Comparison of ENCODE assay signal across 26 cellular contexts in genomic region chr17:73089322-73089721, GRCh38. TPM values are rescaled to one million over a fixed set of nuclear protein-coding genes. Genes with fewer than 3 reads are reported as not detected.
DNase-seq lines count a peak whose midpoint lies in the region; ATAC-seq and TF ChIP-seq lines count a peak whose summit lies in the region.
"Had no signal": no experiment of that assay in that cellular context is flagged by ENCODE, and none has a peak within 500 bp of the region (broad histone marks: within the 10 kb centered on the region; RNA-seq: fewer than 3 reads in every experiment).

No MANE protein-coding gene starts in this region.

- no peak overlapping the region for H3K27ac ChIP-seq in CD8-positive, alpha-beta memory T cell (ENCODE audit: low read depth, low read length)
- H3K27ac ChIP-seq in esophagus muscularis mucosa (replicated peaks in 1 of 4) = peak overlapping the region in 3 of 4 donors; percentile 59 to 81 (median 79)
- H3K27ac ChIP-seq: GM23248, HL-60, Peyer's patch had no signal

- H3K27me3 Mint-ChIP-seq in T-helper 2 cell treated with Interferon-gamma antibody and Interleukin-4, amounts not matched to agents 5 μg/mL and 100 μg/mL, for 36 hours (ENCODE audit: low read depth) = no peaks in the 10 kb centered on the region
- H3K27me3 Mint-ChIP-seq in CD8-positive, alpha-beta memory T cell = peaks cover 0 to 1% of the 10 kb centered on the region in 2 donors
- H3K27me3 Mint-ChIP-seq in stimulated activated naive B cell treated with anti-CD40 and anti-IgM and Interleukin-4, amounts not matched to agents 10 μg/mL and 1 μg/mL and 100 μg/mL, for 72 hours = no peaks in the 10 kb centered on the region
- H3K27me3 Mint-ChIP-seq in activated CD8-positive, alpha-beta T cell treated with anti-CD3 and anti-CD28 coated beads for 36 hours = no peaks in the 10 kb centered on the region
- H3K27me3 Mint-ChIP-seq: B cell had no signal

- ATAC-seq in stimulated activated naive B cell treated with anti-CD40 and anti-IgM and Interleukin-4, amounts not matched to agents 10 μg/mL and 1 μg/mL and 100 μg/mL, for 72 hours (replicated peaks) = no peak
- ATAC-seq in GM19328 (IDR thresholded peaks at IDR 0.05; ENCODE audit: unreplicated experiment) = no peak
- ATAC-seq in activated CD8-positive, alpha-beta T cell treated with anti-CD3 and anti-CD28 coated beads for 36 hours = no peak
- ATAC-seq in HG02973 (IDR thresholded peaks at IDR 0.05; ENCODE audit: unreplicated experiment) = no peak
- ATAC-seq: GM12878 had no signal

- H3K27ac Mint-ChIP-seq in T-helper 2 cell treated with Interferon-gamma antibody and Interleukin-4, amounts not matched to agents 5 μg/mL and 100 μg/mL, for 36 hours = peak overlapping the region; percentile 5
- H3K27ac Mint-ChIP-seq in CD8-positive, alpha-beta memory T cell = peak overlapping the region in 4 of 8 donors; percentile 13 to 91 (median 36)
- peak overlapping the region; percentile 39 for H3K27ac Mint-ChIP-seq in stimulated activated naive B cell treated with anti-CD40 and anti-IgM and Interleukin-4, amounts not matched to agents 10 μg/mL and 1 μg/mL and 100 μg/mL, for 72 hours
- H3K27ac Mint-ChIP-seq in activated CD8-positive, alpha-beta T cell treated with anti-CD3 and anti-CD28 coated beads for 36 hours = no peak overlapping the region
- H3K27ac Mint-ChIP-seq: B cell, H9 had no signal

- no peak for TF ChIP-seq CTCF in esophagus muscularis mucosa (IDR thresholded peaks at IDR 0.05)
- TF ChIP-seq CTCF in activated CD8-positive, alpha-beta T cell treated with anti-CD3 and anti-CD28 coated beads for 36 hours (IDR thresholded peaks at IDR 0.05) = no peak

- H3K4me1 Mint-ChIP-seq in T-helper 2 cell treated with Interferon-gamma antibody and Interleukin-4, amounts not matched to agents 5 μg/mL and 100 μg/mL, for 36 hours (ENCODE audit: low read depth) = peaks cover 14% of the 10 kb centered on the region
- peaks cover 36 to 48% (median 37%) of the 10 kb centered on the region in 3 donors for H3K4me1 Mint-ChIP-seq in CD8-positive, alpha-beta memory T cell
- H3K4me1 Mint-ChIP-seq in stimulated activated naive B cell treated with anti-CD40 and anti-IgM and Interleukin-4, amounts not matched to agents 10 μg/mL and 1 μg/mL and 100 μg/mL, for 72 hours = peaks cover 30 to 50% of the 10 kb centered on the region in 2 donors
- H3K4me1 Mint-ChIP-seq in activated CD8-positive, alpha-beta T cell treated with anti-CD3 and anti-CD28 coated beads for 36 hours (ENCODE audit: low read depth) = peaks cover 20% of the 10 kb centered on the region

- no peaks in the 10 kb centered on the region for H3K27me3 ChIP-seq in CD8-positive, alpha-beta memory T cell (ENCODE audit: insufficient read depth, low read length, poor library complexity, severe bottlenecking)
- H3K27me3 ChIP-seq in esophagus muscularis mucosa = no peaks in the 10 kb centered on the region
- H3K27me3 ChIP-seq: Peyer's patch had no signal

- H3K36me3 Mint-ChIP-seq in T-helper 2 cell treated with Interferon-gamma antibody and Interleukin-4, amounts not matched to agents 5 μg/mL and 100 μg/mL, for 36 hours (ENCODE audit: low read depth) = peaks cover 27% of the 10 kb centered on the region
- peaks cover 12 to 39% (median 15%) of the 10 kb centered on the region in 3 donors for H3K36me3 Mint-ChIP-seq in CD8-positive, alpha-beta memory T cell
- H3K36me3 Mint-ChIP-seq in stimulated activated naive B cell treated with anti-CD40 and anti-IgM and Interleukin-4, amounts not matched to agents 10 μg/mL and 1 μg/mL and 100 μg/mL, for 72 hours = peaks cover 39% of the 10 kb centered on the region in 2 donors
- H3K36me3 Mint-ChIP-seq in activated CD8-positive, alpha-beta T cell treated with anti-CD3 and anti-CD28 coated beads for 36 hours (ENCODE audit: low read depth) = peaks cover 27% of the 10 kb centered on the region

- 95% methylated on average over 6 of the region's 6 CpGs for whole genome bisulfite sequencing in esophagus muscularis mucosa

- H3K9me3 ChIP-seq in CD8-positive, alpha-beta memory T cell (ENCODE audit: low read length) = no peaks in the 10 kb centered on the region
- no peaks in the 10 kb centered on the region for H3K9me3 ChIP-seq in esophagus muscularis mucosa
- H3K9me3 ChIP-seq: Caco-2, Peyer's patch had no signal

- no peak overlapping the region for H3K4me3 ChIP-seq in CD8-positive, alpha-beta memory T cell (ENCODE audit: low read length)
- H3K4me3 ChIP-seq in esophagus muscularis mucosa = no peak overlapping the region
- H3K4me3 ChIP-seq: GM12878, GM23248, Peyer's patch had no signal

- TF ChIP-seq EP300 in esophagus muscularis mucosa (IDR thresholded peaks at IDR 0.05) = no peak

- CTCF ChIA-PET in CD8-positive, alpha-beta memory T cell (lab: Charles Lee) = no interaction called here
- CTCF ChIA-PET in activated CD8-positive, alpha-beta T cell treated with anti-CD3 and anti-CD28 coated beads for 36 hours (lab: Charles Lee) = no interaction called here

- no peak overlapping the region for H3K4me3 Mint-ChIP-seq in T-helper 2 cell treated with Interferon-gamma antibody and Interleukin-4, amounts not matched to agents 5 μg/mL and 100 μg/mL, for 36 hours
- peak overlapping the region in 4 of 7 donors; percentile 1 to 54 (median 34) for H3K4me3 Mint-ChIP-seq in CD8-positive, alpha-beta memory T cell
- no peak overlapping the region for H3K4me3 Mint-ChIP-seq in stimulated activated naive B cell treated with anti-CD40 and anti-IgM and Interleukin-4, amounts not matched to agents 10 μg/mL and 1 μg/mL and 100 μg/mL, for 72 hours
- H3K4me3 Mint-ChIP-seq in activated CD8-positive, alpha-beta T cell treated with anti-CD3 and anti-CD28 coated beads for 36 hours = no peak overlapping the region
- H3K4me3 Mint-ChIP-seq: B cell, CD14-positive monocyte, H9 had no signal

- H3K4me1 ChIP-seq in CD8-positive, alpha-beta memory T cell (ENCODE audit: insufficient read depth, low read length) = peaks cover 15% of the 10 kb centered on the region
- H3K4me1 ChIP-seq in esophagus muscularis mucosa = peaks cover 5 to 40% (median 38%) of the 10 kb centered on the region in 4 donors

- DNase-seq in T-helper 2 cell treated with Interferon-gamma antibody and Interleukin-4, amounts not matched to agents 5 μg/mL and 100 μg/mL, for 36 hours (ENCODE audit: low spot score) = no peak
- DNase-seq in T-helper 2 cell (no peak), esophagus muscularis mucosa (ENCODE audit: extremely low spot score) (no peak)
- no peak for DNase-seq in CD8-positive, alpha-beta memory T cell
- no peak for DNase-seq in stimulated activated naive B cell treated with anti-CD40 and anti-IgM and Interleukin-4, amounts not matched to agents 10 μg/mL and 1 μg/mL and 100 μg/mL, for 72 hours
- DNase-seq in activated CD8-positive, alpha-beta T cell treated with anti-CD3 and anti-CD28 coated beads for 36 hours = no peak
- DNase-seq: Caco-2, DMS 273 treated with DMSO at 0.1 percent for 48 hours, DMS79 treated with DMSO at 0.1 percent for 48 hours, GM23248, H9, KBM-7, MM.1S, NCI-H1105, NCI-H146, NCI-H2029, NCI-H226, NCI-H510A treated with DMSO at 0.1 percent for 48 hours, NCI-H748 treated with DMSO at 0.1 percent for 48 hours, Peyer's patch had no signal

- POLR2A ChIA-PET in CD8-positive, alpha-beta memory T cell (lab: Charles Lee) = no interaction called here
- POLR2A ChIA-PET in activated CD8-positive, alpha-beta T cell treated with anti-CD3 and anti-CD28 coated beads for 36 hours (lab: Charles Lee) = interaction anchor here (0.6 kb wide), 2 partner anchors 220 to 457 kb away, joined by 3 read pairs; no protein-coding TSS in a partner anchor

- H3K36me3 ChIP-seq in CD8-positive, alpha-beta memory T cell (ENCODE audit: insufficient read depth, low read length) = no peaks in the 10 kb centered on the region
- peaks cover 10 to 41% (median 20%) of the 10 kb centered on the region in 4 donors for H3K36me3 ChIP-seq in esophagus muscularis mucosa

- intact Hi-C loops in esophagus muscularis mucosa (cut with DNase I) = no loop called here
- intact Hi-C loops in activated CD8-positive, alpha-beta T cell treated with anti-CD3 and anti-CD28 coated beads for 36 hours (cut with micrococcal nuclease) = no loop called here

- no peaks in the 10 kb centered on the region for H3K9me3 Mint-ChIP-seq in T-helper 2 cell treated with Interferon-gamma antibody and Interleukin-4, amounts not matched to agents 5 μg/mL and 100 μg/mL, for 36 hours
- no peaks in the 10 kb centered on the region for H3K9me3 Mint-ChIP-seq in CD8-positive, alpha-beta memory T cell
- H3K9me3 Mint-ChIP-seq in stimulated activated naive B cell treated with anti-CD40 and anti-IgM and Interleukin-4, amounts not matched to agents 10 μg/mL and 1 μg/mL and 100 μg/mL, for 72 hours = no peaks in the 10 kb centered on the region
- H3K9me3 Mint-ChIP-seq in activated CD8-positive, alpha-beta T cell treated with anti-CD3 and anti-CD28 coated beads for 36 hours = no peaks in the 10 kb centered on the region
- H3K9me3 Mint-ChIP-seq: H9 had no signal

- no peak for TF ChIP-seq POLR2A in esophagus muscularis mucosa (IDR thresholded peaks at IDR 0.05; ENCODE audit: low read depth)

RNA-seq across cellular contexts. Expression of gene SLC39A11, which starts 3.2 kb away (rescaled TPM):
- total RNA-seq in CD8-positive, alpha-beta memory T cell = 10 to 100 TPM; 17.2 to 18.5 TPM
- polyA plus RNA-seq in CD8-positive, alpha-beta memory T cell = 13.1 TPM
- 10 to 100 TPM in 3 of 4 donors, 1 to 10 TPM in 1; 7.5 to 20.2 (median 18.4) TPM for total RNA-seq in esophagus muscularis mucosa
- 10 to 100 TPM; 14.4 to 14.9 TPM for total RNA-seq in activated CD8-positive, alpha-beta T cell treated with anti-CD3 and anti-CD28 coated beads for 36 hours

Comparison
In these comparisons a context has a peak if more than half of its experiments do, and no peak if none do; other contexts are left out.
1. H3K4me3 Mint-ChIP-seq: peak in CD8-positive, alpha-beta memory T cell (4 of 7); none in T-helper 2 cell treated with Interferon-gamma antibody and Interleukin-4, amounts not matched to agents 5 μg/mL and 100 μg/mL, for 36 hours (single experiment), stimulated activated naive B cell treated with anti-CD40 and anti-IgM and Interleukin-4, amounts not matched to agents 10 μg/mL and 1 μg/mL and 100 μg/mL, for 72 hours (0 of 2) and activated CD8-positive, alpha-beta T cell treated with anti-CD3 and anti-CD28 coated beads for 36 hours (single experiment).